In the genomic region with DNA sequence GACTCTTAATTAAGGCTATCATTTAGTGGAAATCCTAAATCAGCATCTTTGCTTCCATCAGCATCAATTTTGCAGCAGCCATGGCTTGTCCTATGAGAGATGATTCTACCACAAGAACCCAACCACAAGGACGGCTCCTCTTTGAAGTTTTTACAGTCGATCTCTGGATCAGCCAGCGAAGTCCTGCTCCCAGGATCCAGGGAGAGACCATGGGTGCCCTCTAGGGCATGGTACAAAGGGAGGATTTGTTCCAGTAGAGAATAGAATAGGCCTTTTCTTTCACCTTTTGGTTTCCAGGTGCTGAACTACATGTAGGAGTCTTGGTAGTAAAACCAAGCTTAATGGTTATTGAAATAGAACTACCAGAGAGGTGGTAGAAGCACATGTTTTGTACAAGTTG, we compare ENCODE assay signal across 1 cellular context.
TF ChIP-seq lines count a peak whose summit lies in the region.

No MANE protein-coding gene starts in this region.

TF ChIP-seq in GM23338, 12 proteins besides CTCF, POLR2A, EP300 and RAD21 (continued from another document):
- no peak for TF ChIP-seq STAT1 (IDR thresholded peaks at IDR 0.05; ENCODE audit: unreplicated experiment)
- TF ChIP-seq ZNF331 (CRISPR knock-in tag; IDR thresholded peaks at IDR 0.05; ENCODE audit: low read depth) = no peak
